Comparison of ENCODE assay signal across 8 cellular contexts in the genomic region with DNA sequence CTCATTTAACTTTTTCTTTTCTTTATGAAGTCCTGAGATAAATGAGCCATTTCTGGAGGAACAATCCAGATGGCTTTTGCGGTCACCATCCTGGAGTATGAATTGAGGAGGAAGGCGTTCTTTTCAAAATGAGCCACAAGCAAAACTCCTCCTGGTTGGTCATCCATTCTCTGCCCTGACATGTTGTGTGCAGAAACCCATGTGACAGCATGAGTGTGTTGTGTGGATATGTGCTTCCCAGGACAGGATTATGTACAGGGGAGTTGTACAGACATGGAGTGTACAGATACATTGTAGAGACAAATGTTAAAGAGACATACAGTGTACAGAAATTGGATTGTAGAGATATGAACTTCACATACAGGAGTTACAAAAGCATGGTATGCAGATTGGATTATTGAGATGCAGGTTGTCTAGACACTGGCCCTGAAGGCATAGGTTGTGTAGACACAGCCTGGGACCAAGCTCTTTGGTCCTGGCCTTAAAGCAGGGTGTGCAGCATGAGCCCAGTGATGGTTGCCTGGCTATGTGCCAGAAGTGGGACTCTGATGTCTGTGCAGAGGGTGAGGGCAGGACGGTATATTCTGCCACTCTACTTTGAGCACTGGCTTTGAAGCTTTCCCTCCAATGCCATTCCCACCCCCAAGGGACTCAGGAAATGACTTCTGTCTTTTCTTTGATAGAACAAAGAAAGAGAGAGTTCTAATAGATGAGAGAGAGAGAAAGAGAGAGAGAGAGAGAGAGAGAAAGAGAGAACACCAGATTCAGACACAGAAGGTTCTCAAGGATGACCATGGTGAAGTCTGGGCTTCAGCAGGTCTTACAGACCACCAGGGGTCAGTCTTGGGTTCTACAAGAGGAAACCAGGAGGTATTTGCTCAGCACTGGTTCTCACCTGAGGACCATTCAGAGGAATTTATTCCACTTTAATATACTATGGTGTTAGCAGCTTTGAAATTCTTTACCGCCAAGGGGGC.
DNase-seq lines count a peak whose midpoint lies in the region; ATAC-seq, FAIRE-seq and TF ChIP-seq lines count a peak whose summit lies in the region.

No MANE protein-coding gene starts in this region.

- H3K27ac Mint-ChIP-seq in CD14-positive monocyte: no peak overlapping the region
- peak overlapping the region; percentile 29 for H3K27ac Mint-ChIP-seq in T-helper 17 cell

- H3K27ac ChIP-seq in muscle layer of colon (ENCODE audit: low read depth, low read length): peak overlapping the region; percentile 50

- H3K9me3 Mint-ChIP-seq in CD14-positive monocyte: no peaks in the 10 kb centered on the region

- H3K4me1 ChIP-seq in muscle layer of colon (ENCODE audit: insufficient read depth, low read length): peaks cover 62% of the 10 kb centered on the region

- H3K4me1 Mint-ChIP-seq in CD14-positive monocyte: no peaks in the 10 kb centered on the region
- H3K4me1 Mint-ChIP-seq in T-helper 17 cell: peaks cover 3% of the 10 kb centered on the region

- H3K27me3 Mint-ChIP-seq in CD14-positive monocyte (ENCODE audit: low read depth in 3 of 3) (peaks cover 4 to 9% (median 8%) of the 10 kb centered on the region in 3 donors), T-helper 17 cell (peaks cover 28% of the 10 kb centered on the region)

- TF ChIP-seq POLR2A in GM12891 (IDR thresholded peaks at IDR 0.05; ENCODE audit: low read depth, low read length): no peak

- intact Hi-C loops in CD14-positive monocyte (cut with micrococcal nuclease): no loop called here

- H3K36me3 Mint-ChIP-seq in CD14-positive monocyte: no peaks in the 10 kb centered on the region
- peaks cover 3% of the 10 kb centered on the region for H3K36me3 Mint-ChIP-seq in T-helper 17 cell (ENCODE audit: low read depth)

- H3K4me3 ChIP-seq in epithelial cell of proximal tubule (ENCODE audit: low read depth, low read length) (no peak overlapping the region), muscle layer of colon (ENCODE audit: low read depth in 1 of 2, low read length in 2 of 2) (no peak overlapping the region)

- no peak overlapping the region for H3K4me3 Mint-ChIP-seq in CD14-positive monocyte
- peak overlapping the region; percentile 2 for H3K4me3 Mint-ChIP-seq in T-helper 17 cell

- peak; percentile 47 for FAIRE-seq in GM12891 (lab: Jason Lieb, UNC)

- ATAC-seq in T-helper 17 cell (peak; percentile 89), HG02885 (IDR thresholded peaks at IDR 0.05; ENCODE audit: poor library complexity, unreplicated experiment) (no peak)

- H3K27me3 ChIP-seq in muscle layer of colon (ENCODE audit: control insufficient read depth in 1 of 2, insufficient read depth in 2 of 2, low read length in 2 of 2): no peaks in the 10 kb centered on the region

- no peak overlapping the region for H3K9ac ChIP-seq in muscle layer of colon (ENCODE audit: low read length)

- TF ChIP-seq CTCF in CD14-positive monocyte (IDR thresholded peaks at IDR 0.05) (peak; percentile 66), epithelial cell of proximal tubule (conservative IDR thresholded peaks at IDR 0.05; ENCODE audit: low read depth, low read length) (peak; percentile 89)

- no peaks in the 10 kb centered on the region for H3K36me3 ChIP-seq in muscle layer of colon (ENCODE audit: insufficient read depth, low read length)

- DNase-seq in CD14-positive monocyte (ENCODE audit: low spot score): no peak
- peak; percentile 37 for DNase-seq in GM12891 (ENCODE audit: insufficient read length, low spot score)
- DNase-seq in NCI-H1048 (lab: John Stamatoyannopoulos, UW): peak; percentile 21
- DNase-seq in T-helper 17 cell: peak in 1 of 3 donors; percentile 21
- DNase-seq in epithelial cell of proximal tubule (ENCODE audit: low read depth): peak; percentile 15
- no peak for DNase-seq in GOT3 (lab: John Stamatoyannopoulos, UW)

- no peaks in the 10 kb centered on the region for H3K9me3 ChIP-seq in T-helper 17 cell (ENCODE audit: control insufficient read depth, low read length, poor library complexity, severe bottlenecking)
- no peaks in the 10 kb centered on the region for H3K9me3 ChIP-seq in muscle layer of colon (ENCODE audit: low read length)

TF ChIP-seq in GM12891, 5 proteins besides CTCF, POLR2A, EP300 and RAD21:
- TF ChIP-seq SPI1 (IDR thresholded peaks at IDR 0.05; ENCODE audit: low read depth, low read length) (no peak), TAF1 (IDR thresholded peaks at IDR 0.05; ENCODE audit: low read depth, low read length) (no peak), POLR2AphosphoS5 (IDR thresholded peaks at IDR 0.05; ENCODE audit: low read depth, low read length) (no peak), PAX5 (IDR thresholded peaks at IDR 0.05; ENCODE audit: insufficient read depth, low read length, severe bottlenecking) (no peak)

Comparison
In these comparisons a context has a peak if more than half of its experiments do, and no peak if none do; other contexts are left out.
1. DNase-seq: peak in GM12891 (single experiment), NCI-H1048 (single experiment) and epithelial cell of proximal tubule (single experiment); none in CD14-positive monocyte (single experiment) and GOT3 (single experiment).